In the genomic region with DNA sequence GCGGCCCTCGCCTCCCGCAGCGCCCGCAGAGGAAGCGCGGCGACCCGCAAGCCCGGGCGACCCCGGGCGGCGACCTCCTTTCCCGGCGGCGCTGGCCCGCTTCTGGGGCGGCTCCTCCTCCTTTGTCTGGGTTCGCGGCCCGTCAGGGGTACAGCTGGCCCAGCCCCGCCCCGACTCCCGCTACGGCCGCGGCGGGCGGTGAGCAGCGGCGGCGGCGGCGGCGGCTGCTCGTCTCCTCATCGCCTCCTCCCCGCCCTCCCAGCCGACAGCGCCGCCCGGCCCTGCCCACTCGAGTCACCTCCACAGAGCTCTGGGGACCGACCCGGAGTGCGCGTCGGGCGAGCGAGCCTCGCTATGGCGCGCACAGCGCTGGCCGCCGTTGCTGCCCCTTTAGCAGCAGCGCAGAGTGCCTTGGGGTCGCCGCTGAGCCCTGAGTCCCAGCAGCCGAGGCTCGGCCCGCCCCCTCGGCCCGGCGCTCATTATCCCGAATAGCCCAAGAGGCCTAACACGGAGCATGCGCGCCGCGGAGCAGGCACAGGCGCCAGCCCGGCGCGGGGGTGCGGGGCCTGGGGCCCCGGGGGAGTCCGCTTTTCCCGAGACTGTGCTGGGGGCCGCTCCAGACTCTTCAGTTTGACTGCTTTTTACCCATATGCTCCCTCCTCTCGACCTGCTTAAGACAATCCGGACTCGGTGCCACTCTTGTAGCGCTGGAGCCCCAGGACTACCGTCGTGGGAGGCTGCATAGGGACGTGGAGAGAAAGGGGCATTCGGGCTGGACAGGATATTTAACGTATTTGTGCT, we compare ENCODE assay signal across 8 cellular contexts. TPM values are rescaled to one million over a fixed set of nuclear protein-coding genes. Genes with fewer than 3 reads are reported as not detected.
DNase-seq lines count a peak whose midpoint lies in the region; ATAC-seq and TF ChIP-seq lines count a peak whose summit lies in the region.

A gene (minus strand): TSS at position 104 of the 801 bp plus-strand sequence. CDS start 295 bp downstream, outside the sequence.

- 0 to 1% (median 1%) methylated on average over 42 to 90 of the region's 90 CpGs for WGBS in psoas muscle, 3 donors
- WGBS in urinary bladder: under 1% methylated on average over 90 of the region's 90 CpGs

- DNase-seq in GM13976 (ENCODE audit: low spot score) (peak; percentile 90), NCI-H1417 (lab: John Stamatoyannopoulos, UW) (peak; percentile 93 to 99 (median 97)), amniotic epithelial cell (ENCODE audit: low read depth) (peak; percentile 68), left cardiac atrium (peak; percentile 91), psoas muscle (peak; percentile 88 to 93)

- in situ Hi-C loops in GM13976 (cut with MboI; ENCODE audit: low sequenced_read_pairs, unreplicated experiment): no loop called here

- H3K4me1 ChIP-seq in psoas muscle: peaks cover 44% of the 10 kb centered on the region
- H3K4me1 ChIP-seq in urinary bladder (ENCODE audit: insufficient read depth): no peaks in the 10 kb centered on the region

- H3K27ac ChIP-seq in psoas muscle: peak within 1 kb of the TSS; percentile 98
- peak within 1 kb of the TSS; percentile 94 for H3K27ac ChIP-seq in urinary bladder (ENCODE audit: low read depth)

- H3K9me3 ChIP-seq in psoas muscle: no peaks in the 10 kb centered on the region

- intact Hi-C loops in T-helper 1 cell treated with Interleukin-12 subunit alpha and Interleukin-12 subunit beta and Interleukin-4 antibody, amounts not matched to agents 30 ng/mL and 1 ng/mL, for 36 hours (cut with micrococcal nuclease): loop anchor here (1.0 to 5.0 kb wide), 13 partner anchors 81 to 1616 kb away; a partner anchor contains a TSS
- intact Hi-C loops in left cardiac atrium (cut with DNase I): no loop called here
- intact Hi-C loops in psoas muscle (cut with DNase I): no loop called here

- TF ChIP-seq CTCF in GM13976 (IDR thresholded peaks at IDR 0.05; ENCODE audit: borderline replicate concordance, control extremely low read depth, extremely low read depth, insufficient read depth, missing control alignments): no peak
- TF ChIP-seq CTCF in psoas muscle (IDR thresholded peaks at IDR 0.05): no peak

- H3K4me3 ChIP-seq in psoas muscle: peak within 1 kb of the TSS; percentile 89
- peak within 1 kb of the TSS; percentile 89 for H3K4me3 ChIP-seq in urinary bladder (ENCODE audit: low read depth, low read length)

- H3K36me3 ChIP-seq in psoas muscle (ENCODE audit: insufficient read depth in 1 of 2, low read depth in 1 of 2) (no peaks in the 10 kb centered on the region), urinary bladder (ENCODE audit: insufficient read depth) (no peaks in the 10 kb centered on the region)

- no peaks in the 10 kb centered on the region for H3K27me3 ChIP-seq in psoas muscle (ENCODE audit: insufficient read depth in 3 of 3, low read length in 2 of 3)

- peak; percentile 85 for ATAC-seq in HG02763 (IDR thresholded peaks at IDR 0.05; ENCODE audit: unreplicated experiment)
- peak; percentile 95 to 97 for ATAC-seq in left cardiac atrium
- ATAC-seq in psoas muscle: peak; percentile 91 to 93 (median 92)

RNA-seq across cellular contexts. Expression of the gene that starts here (rescaled TPM):
- total RNA-seq in T-helper 1 cell treated with Interleukin-12 subunit alpha and Interleukin-12 subunit beta and Interleukin-4 antibody, amounts not matched to agents 30 ng/mL and 1 ng/mL, for 36 hours: 20.7 and 23.5 TPM in 2 replicates
- 10 to 100 TPM; 25.7 to 25.8 TPM for total RNA-seq in left cardiac atrium
- 10 to 100 TPM; 45.0 to 55.1 (median 52.9) TPM for total RNA-seq in psoas muscle
- 10 to 100 TPM; 19.4 to 38.6 (median 22.1) TPM for polyA plus RNA-seq in psoas muscle
- 87.9 TPM for total RNA-seq in urinary bladder
- 17.5 TPM for polyA plus RNA-seq in urinary bladder

Comparison
In these comparisons a context has a peak if more than half of its experiments do, and no peak if none do; other contexts are left out.
1. Peak in every context shown above with its lines: DNase-seq, ATAC-seq, H3K4me3 ChIP-seq and H3K27ac ChIP-seq.